32 cellular contexts compared by ENCODE assay signal in genomic region chr6:16295060-16295459, GRCh38.
"Had no signal": no experiment of that assay in that cellular context is flagged by ENCODE, and none has a peak within 500 bp of the region (broad histone marks: within the 10 kb centered on the region; RNA-seq: fewer than 3 reads in every experiment).

No MANE protein-coding gene starts in this region.

- H3K27ac ChIP-seq: ascending aorta, body of pancreas, RWPE1, SJCRH30 had no signal

- H3K36me3 ChIP-seq: SJCRH30 had no signal

- DNase-seq: activated B cell treated with CpG ODN at 0.5 μM for 24 hours; activated CD4-positive, alpha-beta memory T cell treated with anti-CD3 and anti-CD28 coated beads for 36 hours; activated CD4-positive, alpha-beta T cell treated with anti-CD3 and anti-CD28 coated beads for 1 hour; activated CD4-positive, alpha-beta T cell treated with anti-CD3 and anti-CD28 coated beads, Interleukin-2, amount 10 ng/mL, durations not matched to agents 24 days and 14 days; activated CD8-positive, alpha-beta memory T cell treated with anti-CD3 and anti-CD28 coated beads for 24 hours; activated effector memory CD4-positive, alpha-beta T cell treated with anti-CD3 and anti-CD28 coated beads, Interleukin-2, amount 50 U/mL, for 16 hours; activated naive CD4-positive, alpha-beta T cell treated with Interleukin-2 at 50 U/mL for 16 hours; activated naive CD8-positive, alpha-beta T cell treated with anti-CD3 and anti-CD28 coated beads, Interleukin-2, amount 50 U/mL, for 24 hours; activated T-cell treated with anti-CD3 and anti-CD28 coated beads, Interleukin-2, amount 50 U/mL, for 4 hours; amniotic stem cell; body of pancreas; KG1; NCI-H1092; NCI-H1417; NCI-H2029; NCI-H2107; NCI-H2171 treated with DMSO at 0.1 percent for 48 hours; NCI-H345; NCI-H510A; NCI-H526 treated with DMSO at 0.1 percent for 48 hours; NK-92 treated with Interleukin-12 subunit alpha and Interleukin-12 subunit beta, amount 100 ng/mL, for 24 hours; OCI-M1; Right ventricle myocardium superior; SJCRH30; SW 1271; T-helper 2 cell; T1000 had no signal

- H3K9me3 ChIP-seq: ascending aorta, body of pancreas, SJCRH30 had no signal

- ATAC-seq: activated naive CD4-positive, alpha-beta T cell treated with anti-CD3 and anti-CD28 coated beads, Interleukin-2, amount 50 U/mL, for 72 hours; activated naive CD8-positive, alpha-beta T cell treated with anti-CD3 and anti-CD28 coated beads, Interleukin-2, amount 50 U/mL, for 24 hours; activated T-cell treated with anti-CD3 and anti-CD28 coated beads, Interleukin-2, amount 50 U/mL, for 4 hours; body of pancreas; Panc1; SK-N-SH treated with all-trans-retinoic acid at 6 μM for 48 hours had no signal

- H3K4me3 ChIP-seq: ascending aorta, body of pancreas, SJCRH30 had no signal

- H3K27me3 ChIP-seq: ascending aorta, body of pancreas, SJCRH30 had no signal

- H3K4me1 ChIP-seq: ascending aorta, body of pancreas, SJCRH30 had no signal
